ENCODE assay signal across 1 cellular context in the genomic region with DNA sequence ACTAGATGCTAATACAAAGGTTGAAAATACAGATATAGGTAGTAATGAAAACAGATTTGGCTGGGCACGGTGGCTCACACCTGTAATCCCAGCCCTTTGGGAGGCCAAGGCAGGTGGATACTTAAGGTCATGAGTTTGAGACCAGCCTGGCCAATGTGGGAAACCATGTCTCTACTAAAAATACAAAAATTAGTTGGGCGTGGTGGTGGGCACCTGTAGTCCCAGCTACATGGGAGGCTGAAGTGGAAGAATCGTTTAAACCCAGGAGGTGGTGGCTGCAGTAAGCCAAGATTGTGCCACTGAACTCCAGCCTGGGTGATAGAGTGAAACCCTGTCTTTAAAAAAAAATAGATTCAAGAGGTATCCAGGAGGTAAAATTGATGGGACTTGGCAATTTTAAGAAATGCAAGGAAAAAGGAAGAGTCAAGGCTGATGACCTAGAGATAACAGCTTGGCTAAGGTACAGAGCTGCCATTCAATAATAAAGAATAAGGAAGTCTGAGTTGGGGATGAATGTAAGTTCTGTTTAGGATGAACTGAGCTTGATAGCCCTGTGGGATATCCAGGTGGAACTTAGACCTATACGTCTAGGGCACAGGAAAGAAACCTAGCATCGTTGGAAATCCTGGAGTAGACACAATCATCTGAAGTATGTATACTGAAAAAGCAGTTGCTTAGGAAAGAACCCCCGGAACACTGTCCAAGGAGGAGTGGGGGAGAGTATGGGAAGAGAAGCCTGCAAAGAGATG.
TF ChIP-seq lines count a peak whose summit lies in the region.

No MANE protein-coding gene starts in this region.

TF ChIP-seq in SK-N-SH, 30 proteins besides CTCF, POLR2A, EP300 and RAD21 (continued from another document):
- TF ChIP-seq, protein P1, sequence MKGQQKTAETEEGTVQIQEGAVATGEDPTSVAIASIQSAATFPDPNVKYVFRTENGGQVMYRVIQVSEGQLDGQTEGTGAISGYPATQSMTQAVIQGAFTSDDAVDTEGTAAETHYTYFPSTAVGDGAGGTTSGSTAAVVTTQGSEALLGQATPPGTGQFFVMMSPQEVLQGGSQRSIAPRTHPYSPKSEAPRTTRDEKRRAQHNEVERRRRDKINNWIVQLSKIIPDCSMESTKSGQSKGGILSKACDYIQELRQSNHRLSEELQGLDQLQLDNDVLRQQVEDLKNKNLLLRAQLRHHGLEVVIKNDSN (IDR thresholded peaks at IDR 0.05; ENCODE audit: borderline replicate concordance, low read depth), result no peak
- TF ChIP-seq YY1 (IDR thresholded peaks at IDR 0.05; ENCODE audit: low read depth) (no peak), GATA2 (CRISPR knock-in tag; IDR thresholded peaks at IDR 0.05) (no peak), CHD2 (IDR thresholded peaks at IDR 0.05; ENCODE audit: low read length, partially characterized antibody) (no peak), NRF1 (IDR thresholded peaks at IDR 0.05; ENCODE audit: low read depth, low read length) (no peak), EZH2phosphoT487 (IDR thresholded peaks at IDR 0.05; ENCODE audit: borderline replicate concordance, low read depth) (no peak), RXRA (IDR thresholded peaks at IDR 0.05; ENCODE audit: borderline replicate concordance, low read depth) (no peak), POLR2AphosphoS5 (IDR thresholded peaks at IDR 0.05; ENCODE audit: low read depth, low read length) (0 out of 2 replicates have a peak, but pooled peaks have one; percentile 26), TEAD4 (IDR thresholded peaks at IDR 0.05; ENCODE audit: borderline replicate concordance, insufficient read depth) (no peak)
- TF ChIP-seq, protein P2, sequence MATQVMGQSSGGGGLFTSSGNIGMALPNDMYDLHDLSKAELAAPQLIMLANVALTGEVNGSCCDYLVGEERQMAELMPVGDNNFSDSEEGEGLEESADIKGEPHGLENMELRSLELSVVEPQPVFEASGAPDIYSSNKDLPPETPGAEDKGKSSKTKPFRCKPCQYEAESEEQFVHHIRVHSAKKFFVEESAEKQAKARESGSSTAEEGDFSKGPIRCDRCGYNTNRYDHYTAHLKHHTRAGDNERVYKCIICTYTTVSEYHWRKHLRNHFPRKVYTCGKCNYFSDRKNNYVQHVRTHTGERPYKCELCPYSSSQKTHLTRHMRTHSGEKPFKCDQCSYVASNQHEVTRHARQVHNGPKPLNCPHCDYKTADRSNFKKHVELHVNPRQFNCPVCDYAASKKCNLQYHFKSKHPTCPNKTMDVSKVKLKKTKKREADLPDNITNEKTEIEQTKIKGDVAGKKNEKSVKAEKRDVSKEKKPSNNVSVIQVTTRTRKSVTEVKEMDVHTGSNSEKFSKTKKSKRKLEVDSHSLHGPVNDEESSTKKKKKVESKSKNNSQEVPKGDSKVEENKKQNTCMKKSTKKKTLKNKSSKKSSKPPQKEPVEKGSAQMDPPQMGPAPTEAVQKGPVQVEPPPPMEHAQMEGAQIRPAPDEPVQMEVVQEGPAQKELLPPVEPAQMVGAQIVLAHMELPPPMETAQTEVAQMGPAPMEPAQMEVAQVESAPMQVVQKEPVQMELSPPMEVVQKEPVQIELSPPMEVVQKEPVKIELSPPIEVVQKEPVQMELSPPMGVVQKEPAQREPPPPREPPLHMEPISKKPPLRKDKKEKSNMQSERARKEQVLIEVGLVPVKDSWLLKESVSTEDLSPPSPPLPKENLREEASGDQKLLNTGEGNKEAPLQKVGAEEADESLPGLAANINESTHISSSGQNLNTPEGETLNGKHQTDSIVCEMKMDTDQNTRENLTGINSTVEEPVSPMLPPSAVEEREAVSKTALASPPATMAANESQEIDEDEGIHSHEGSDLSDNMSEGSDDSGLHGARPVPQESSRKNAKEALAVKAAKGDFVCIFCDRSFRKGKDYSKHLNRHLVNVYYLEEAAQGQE (IDR thresholded peaks at IDR 0.05; ENCODE audit: low read depth, low read length), result no peak
- TF ChIP-seq, protein P3, sequence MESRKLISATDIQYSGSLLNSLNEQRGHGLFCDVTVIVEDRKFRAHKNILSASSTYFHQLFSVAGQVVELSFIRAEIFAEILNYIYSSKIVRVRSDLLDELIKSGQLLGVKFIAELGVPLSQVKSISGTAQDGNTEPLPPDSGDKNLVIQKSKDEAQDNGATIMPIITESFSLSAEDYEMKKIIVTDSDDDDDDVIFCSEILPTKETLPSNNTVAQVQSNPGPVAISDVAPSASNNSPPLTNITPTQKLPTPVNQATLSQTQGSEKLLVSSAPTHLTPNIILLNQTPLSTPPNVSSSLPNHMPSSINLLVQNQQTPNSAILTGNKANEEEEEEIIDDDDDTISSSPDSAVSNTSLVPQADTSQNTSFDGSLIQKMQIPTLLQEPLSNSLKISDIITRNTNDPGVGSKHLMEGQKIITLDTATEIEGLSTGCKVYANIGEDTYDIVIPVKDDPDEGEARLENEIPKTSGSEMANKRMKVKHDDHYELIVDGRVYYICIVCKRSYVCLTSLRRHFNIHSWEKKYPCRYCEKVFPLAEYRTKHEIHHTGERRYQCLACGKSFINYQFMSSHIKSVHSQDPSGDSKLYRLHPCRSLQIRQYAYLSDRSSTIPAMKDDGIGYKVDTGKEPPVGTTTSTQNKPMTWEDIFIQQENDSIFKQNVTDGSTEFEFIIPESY (IDR thresholded peaks at IDR 0.05; ENCODE audit: borderline replicate concordance, low read depth), result no peak
- TF ChIP-seq, protein P4, sequence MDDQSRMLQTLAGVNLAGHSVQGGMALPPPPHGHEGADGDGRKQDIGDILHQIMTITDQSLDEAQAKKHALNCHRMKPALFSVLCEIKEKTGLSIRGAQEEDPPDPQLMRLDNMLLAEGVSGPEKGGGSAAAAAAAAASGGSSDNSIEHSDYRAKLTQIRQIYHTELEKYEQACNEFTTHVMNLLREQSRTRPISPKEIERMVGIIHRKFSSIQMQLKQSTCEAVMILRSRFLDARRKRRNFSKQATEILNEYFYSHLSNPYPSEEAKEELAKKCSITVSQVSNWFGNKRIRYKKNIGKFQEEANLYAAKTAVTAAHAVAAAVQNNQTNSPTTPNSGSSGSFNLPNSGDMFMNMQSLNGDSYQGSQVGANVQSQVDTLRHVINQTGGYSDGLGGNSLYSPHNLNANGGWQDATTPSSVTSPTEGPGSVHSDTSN (IDR thresholded peaks at IDR 0.05), result 0 out of 2 replicates have a peak, but pooled peaks have one; percentile 6
- TF ChIP-seq, protein P5, sequence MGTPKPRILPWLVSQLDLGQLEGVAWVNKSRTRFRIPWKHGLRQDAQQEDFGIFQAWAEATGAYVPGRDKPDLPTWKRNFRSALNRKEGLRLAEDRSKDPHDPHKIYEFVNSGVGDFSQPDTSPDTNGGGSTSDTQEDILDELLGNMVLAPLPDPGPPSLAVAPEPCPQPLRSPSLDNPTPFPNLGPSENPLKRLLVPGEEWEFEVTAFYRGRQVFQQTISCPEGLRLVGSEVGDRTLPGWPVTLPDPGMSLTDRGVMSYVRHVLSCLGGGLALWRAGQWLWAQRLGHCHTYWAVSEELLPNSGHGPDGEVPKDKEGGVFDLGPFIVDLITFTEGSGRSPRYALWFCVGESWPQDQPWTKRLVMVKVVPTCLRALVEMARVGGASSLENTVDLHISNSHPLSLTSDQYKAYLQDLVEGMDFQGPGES (IDR thresholded peaks at IDR 0.05; ENCODE audit: low read depth, low read length), result no peak
